ENCODE assay signal across 22 cellular contexts in the genomic region with DNA sequence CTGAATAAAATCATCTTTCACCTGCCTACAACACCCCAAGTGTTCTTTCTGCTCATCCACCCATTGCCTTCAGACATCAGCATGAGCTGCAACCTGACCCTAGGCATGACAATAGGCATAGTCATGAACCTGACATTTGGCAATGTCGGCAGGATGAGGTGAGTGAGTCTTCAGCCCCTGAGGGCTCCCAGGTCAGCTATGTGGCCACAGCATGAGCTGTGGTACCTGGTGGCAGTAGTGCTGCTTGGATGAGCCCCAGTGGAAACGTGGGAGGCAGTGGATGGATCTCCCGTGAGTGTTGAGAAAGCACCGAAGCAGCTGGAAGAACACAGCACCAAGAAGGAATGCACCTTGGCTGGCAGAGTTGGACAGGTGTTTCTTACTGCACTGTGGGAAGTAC.
"Had no signal": no experiment of that assay in that cellular context is flagged by ENCODE, and none has a peak within 500 bp of the region (broad histone marks: within the 10 kb centered on the region; RNA-seq: fewer than 3 reads in every experiment).

No MANE protein-coding gene starts in this region.

- H3K36me3 ChIP-seq: gastrocnemius medialis, heart right ventricle, left ventricle myocardium inferior, pancreas, tibial artery, upper lobe of right lung, vagina had no signal

- H3K27me3 ChIP-seq: gastrocnemius medialis, heart right ventricle, pancreas, tibial artery, upper lobe of right lung, vagina had no signal

- ATAC-seq: esophagus mucosa; gastrocnemius medialis; heart right ventricle; pancreas; right cardiac atrium; stimulated activated naive CD8-positive, alpha-beta T cell treated with anti-CD3 and anti-CD28 coated beads, Interleukin-15, Interleukin-2, amounts not matched to agents 100 U/mL and 50 U/mL, for 24 hours; upper lobe of right lung had no signal

- H3K9me3 ChIP-seq: gastrocnemius medialis, heart right ventricle, left ventricle myocardium inferior, pancreas, tibial artery, upper lobe of right lung, vagina had no signal

- FAIRE-seq: endothelial cell of umbilical vein, islet of Langerhans, pancreas, small intestine had no signal

- H3K4me1 ChIP-seq: gastrocnemius medialis, heart right ventricle, left ventricle myocardium inferior, pancreas, tibial artery, upper lobe of right lung, vagina had no signal

- H3K27ac ChIP-seq: coronary artery, gastrocnemius medialis, heart right ventricle, left ventricle myocardium inferior, pancreas, tibial artery, upper lobe of right lung, vagina had no signal

- DNase-seq: effector CD4-positive, alpha-beta T cell; endodermal cell; gastrocnemius medialis; heart right ventricle; hypothalamus; left ventricle myocardium inferior; mesendoderm; naive B cell; occipital lobe; right cardiac atrium; small intestine; stimulated activated CD4-positive, alpha-beta T cell treated with anti-CD3 and anti-CD28 coated beads, Interleukin-2, amount 100 ng/mL, for 48 hours; stimulated activated naive CD8-positive, alpha-beta T cell treated with anti-CD3 and anti-CD28 coated beads, Interleukin-15, Interleukin-2, amounts not matched to agents 100 U/mL and 50 U/mL, for 24 hours; tibial artery; upper lobe of right lung had no signal

- H3K4me3 ChIP-seq: coronary artery, gastrocnemius medialis, heart right ventricle, left ventricle myocardium inferior, lung, pancreas, tibial artery, upper lobe of right lung, vagina had no signal
